ENCODE assay signal across 1 cellular context in the genomic region with DNA sequence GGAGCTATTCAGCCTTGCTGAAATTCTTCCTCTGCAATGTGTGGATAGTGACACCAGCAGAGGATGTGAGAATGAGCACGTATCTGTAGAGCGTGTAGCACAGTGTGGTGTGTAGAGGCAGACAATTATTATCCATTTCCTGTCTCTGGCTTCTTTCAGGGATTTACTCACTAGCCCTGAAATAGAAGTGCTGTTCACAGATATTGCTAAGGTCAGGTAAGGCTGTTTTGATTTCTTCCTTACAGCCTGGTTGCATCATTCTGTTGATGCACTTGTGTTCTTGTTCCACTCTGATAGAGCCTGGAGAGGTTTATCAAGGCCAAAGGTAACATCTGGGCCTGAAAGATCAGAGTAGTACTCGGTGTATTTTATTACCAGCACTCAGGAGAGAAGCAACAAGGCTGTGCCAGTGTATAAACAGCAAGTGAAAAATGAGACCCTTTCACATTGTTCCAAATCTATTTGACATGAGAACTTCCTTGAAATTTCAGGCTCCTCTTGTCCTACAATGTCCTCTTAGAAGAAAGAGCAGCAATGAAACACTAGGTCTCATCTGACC.
TF ChIP-seq lines count a peak whose summit lies in the region.

No MANE protein-coding gene starts in this region.

TF ChIP-seq in K562, 482 proteins besides CTCF, POLR2A, EP300 and RAD21 (continued from another document and continues in another):
- TF ChIP-seq, protein P1, sequence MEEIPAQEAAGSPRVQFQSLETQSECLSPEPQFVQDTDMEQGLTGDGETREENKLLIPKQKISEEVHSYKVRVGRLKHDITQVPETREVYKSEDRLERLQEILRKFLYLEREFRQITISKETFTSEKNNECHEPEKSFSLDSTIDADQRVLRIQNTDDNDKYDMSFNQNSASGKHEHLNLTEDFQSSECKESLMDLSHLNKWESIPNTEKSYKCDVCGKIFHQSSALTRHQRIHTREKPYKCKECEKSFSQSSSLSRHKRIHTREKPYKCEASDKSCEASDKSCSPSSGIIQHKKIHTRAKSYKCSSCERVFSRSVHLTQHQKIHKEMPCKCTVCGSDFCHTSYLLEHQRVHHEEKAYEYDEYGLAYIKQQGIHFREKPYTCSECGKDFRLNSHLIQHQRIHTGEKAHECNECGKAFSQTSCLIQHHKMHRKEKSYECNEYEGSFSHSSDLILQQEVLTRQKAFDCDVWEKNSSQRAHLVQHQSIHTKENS (CRISPR knock-in tag; IDR thresholded peaks at IDR 0.05), result no peak
- TF ChIP-seq PHF8 (IDR thresholded peaks at IDR 0.05; ENCODE audit: borderline replicate concordance, low read length) (no peak), ZNF76 (CRISPR knock-in tag; IDR thresholded peaks at IDR 0.05; ENCODE audit: borderline replicate concordance) (peak; percentile 66; the same call in 1 of the 2 replicates), TARDBP (IDR thresholded peaks at IDR 0.05) (peak; percentile 56; the same call in 1 of the 2 replicates), SP1 (CRISPR knock-in tag; IDR thresholded peaks at IDR 0.05) (peak; percentile 55; the same call in 1 of the 2 replicates), ADNP (tag; IDR thresholded peaks at IDR 0.05) (no peak), ZNF41 (CRISPR knock-in tag; conservative IDR thresholded peaks at IDR 0.05) (0 out of 2 replicates have a peak, but pooled peaks have one; percentile 61), MTA2 (IDR thresholded peaks at IDR 0.05; ENCODE audit: low read depth) (peak; percentile 94), HDAC3 (IDR thresholded peaks at IDR 0.05; ENCODE audit: borderline replicate concordance, partially characterized antibody) (peak; percentile 97), ZNF174 (CRISPR knock-in tag; IDR thresholded peaks at IDR 0.05) (no peak), KAT2B (IDR thresholded peaks at IDR 0.05; ENCODE audit: low read depth, low read length) (no peak), ZFX (CRISPR knock-in tag; IDR thresholded peaks at IDR 0.05) (no peak), POLR2G (IDR thresholded peaks at IDR 0.05; ENCODE audit: low read depth, low read length) (no peak), GATAD2B (IDR thresholded peaks at IDR 0.05; ENCODE audit: borderline replicate concordance) (peak; percentile 69; the same call in 1 of the 2 replicates), NFIC (IDR thresholded peaks at IDR 0.05) (peak; percentile 92), ESRRA (IDR thresholded peaks at IDR 0.05; ENCODE audit: borderline replicate concordance, low read depth) (peak; percentile 64; the same call in 1 of the 2 replicates), ZNF431 (CRISPR knock-in tag; IDR thresholded peaks at IDR 0.05) (no peak), TCF7L2 (IDR thresholded peaks at IDR 0.05; ENCODE audit: low read depth, low read length) (no peak), MYBL2 (IDR thresholded peaks at IDR 0.05; ENCODE audit: low read depth) (no peak), MYBL2 (CRISPR knock-in tag; IDR thresholded peaks at IDR 0.05; ENCODE audit: borderline replicate concordance) (no peak), SRF (CRISPR knock-in tag; IDR thresholded peaks at IDR 0.05) (no peak)
- TF ChIP-seq, protein P2, sequence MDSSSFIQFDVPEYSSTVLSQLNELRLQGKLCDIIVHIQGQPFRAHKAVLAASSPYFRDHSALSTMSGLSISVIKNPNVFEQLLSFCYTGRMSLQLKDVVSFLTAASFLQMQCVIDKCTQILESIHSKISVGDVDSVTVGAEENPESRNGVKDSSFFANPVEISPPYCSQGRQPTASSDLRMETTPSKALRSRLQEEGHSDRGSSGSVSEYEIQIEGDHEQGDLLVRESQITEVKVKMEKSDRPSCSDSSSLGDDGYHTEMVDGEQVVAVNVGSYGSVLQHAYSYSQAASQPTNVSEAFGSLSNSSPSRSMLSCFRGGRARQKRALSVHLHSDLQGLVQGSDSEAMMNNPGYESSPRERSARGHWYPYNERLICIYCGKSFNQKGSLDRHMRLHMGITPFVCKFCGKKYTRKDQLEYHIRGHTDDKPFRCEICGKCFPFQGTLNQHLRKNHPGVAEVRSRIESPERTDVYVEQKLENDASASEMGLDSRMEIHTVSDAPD (CRISPR knock-in tag; IDR thresholded peaks at IDR 0.05), result no peak
- TF ChIP-seq, protein P3, sequence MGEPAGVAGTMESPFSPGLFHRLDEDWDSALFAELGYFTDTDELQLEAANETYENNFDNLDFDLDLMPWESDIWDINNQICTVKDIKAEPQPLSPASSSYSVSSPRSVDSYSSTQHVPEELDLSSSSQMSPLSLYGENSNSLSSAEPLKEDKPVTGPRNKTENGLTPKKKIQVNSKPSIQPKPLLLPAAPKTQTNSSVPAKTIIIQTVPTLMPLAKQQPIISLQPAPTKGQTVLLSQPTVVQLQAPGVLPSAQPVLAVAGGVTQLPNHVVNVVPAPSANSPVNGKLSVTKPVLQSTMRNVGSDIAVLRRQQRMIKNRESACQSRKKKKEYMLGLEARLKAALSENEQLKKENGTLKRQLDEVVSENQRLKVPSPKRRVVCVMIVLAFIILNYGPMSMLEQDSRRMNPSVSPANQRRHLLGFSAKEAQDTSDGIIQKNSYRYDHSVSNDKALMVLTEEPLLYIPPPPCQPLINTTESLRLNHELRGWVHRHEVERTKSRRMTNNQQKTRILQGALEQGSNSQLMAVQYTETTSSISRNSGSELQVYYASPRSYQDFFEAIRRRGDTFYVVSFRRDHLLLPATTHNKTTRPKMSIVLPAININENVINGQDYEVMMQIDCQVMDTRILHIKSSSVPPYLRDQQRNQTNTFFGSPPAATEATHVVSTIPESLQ (CRISPR knock-in tag; IDR thresholded peaks at IDR 0.05), result no peak
- TF ChIP-seq, protein P4, sequence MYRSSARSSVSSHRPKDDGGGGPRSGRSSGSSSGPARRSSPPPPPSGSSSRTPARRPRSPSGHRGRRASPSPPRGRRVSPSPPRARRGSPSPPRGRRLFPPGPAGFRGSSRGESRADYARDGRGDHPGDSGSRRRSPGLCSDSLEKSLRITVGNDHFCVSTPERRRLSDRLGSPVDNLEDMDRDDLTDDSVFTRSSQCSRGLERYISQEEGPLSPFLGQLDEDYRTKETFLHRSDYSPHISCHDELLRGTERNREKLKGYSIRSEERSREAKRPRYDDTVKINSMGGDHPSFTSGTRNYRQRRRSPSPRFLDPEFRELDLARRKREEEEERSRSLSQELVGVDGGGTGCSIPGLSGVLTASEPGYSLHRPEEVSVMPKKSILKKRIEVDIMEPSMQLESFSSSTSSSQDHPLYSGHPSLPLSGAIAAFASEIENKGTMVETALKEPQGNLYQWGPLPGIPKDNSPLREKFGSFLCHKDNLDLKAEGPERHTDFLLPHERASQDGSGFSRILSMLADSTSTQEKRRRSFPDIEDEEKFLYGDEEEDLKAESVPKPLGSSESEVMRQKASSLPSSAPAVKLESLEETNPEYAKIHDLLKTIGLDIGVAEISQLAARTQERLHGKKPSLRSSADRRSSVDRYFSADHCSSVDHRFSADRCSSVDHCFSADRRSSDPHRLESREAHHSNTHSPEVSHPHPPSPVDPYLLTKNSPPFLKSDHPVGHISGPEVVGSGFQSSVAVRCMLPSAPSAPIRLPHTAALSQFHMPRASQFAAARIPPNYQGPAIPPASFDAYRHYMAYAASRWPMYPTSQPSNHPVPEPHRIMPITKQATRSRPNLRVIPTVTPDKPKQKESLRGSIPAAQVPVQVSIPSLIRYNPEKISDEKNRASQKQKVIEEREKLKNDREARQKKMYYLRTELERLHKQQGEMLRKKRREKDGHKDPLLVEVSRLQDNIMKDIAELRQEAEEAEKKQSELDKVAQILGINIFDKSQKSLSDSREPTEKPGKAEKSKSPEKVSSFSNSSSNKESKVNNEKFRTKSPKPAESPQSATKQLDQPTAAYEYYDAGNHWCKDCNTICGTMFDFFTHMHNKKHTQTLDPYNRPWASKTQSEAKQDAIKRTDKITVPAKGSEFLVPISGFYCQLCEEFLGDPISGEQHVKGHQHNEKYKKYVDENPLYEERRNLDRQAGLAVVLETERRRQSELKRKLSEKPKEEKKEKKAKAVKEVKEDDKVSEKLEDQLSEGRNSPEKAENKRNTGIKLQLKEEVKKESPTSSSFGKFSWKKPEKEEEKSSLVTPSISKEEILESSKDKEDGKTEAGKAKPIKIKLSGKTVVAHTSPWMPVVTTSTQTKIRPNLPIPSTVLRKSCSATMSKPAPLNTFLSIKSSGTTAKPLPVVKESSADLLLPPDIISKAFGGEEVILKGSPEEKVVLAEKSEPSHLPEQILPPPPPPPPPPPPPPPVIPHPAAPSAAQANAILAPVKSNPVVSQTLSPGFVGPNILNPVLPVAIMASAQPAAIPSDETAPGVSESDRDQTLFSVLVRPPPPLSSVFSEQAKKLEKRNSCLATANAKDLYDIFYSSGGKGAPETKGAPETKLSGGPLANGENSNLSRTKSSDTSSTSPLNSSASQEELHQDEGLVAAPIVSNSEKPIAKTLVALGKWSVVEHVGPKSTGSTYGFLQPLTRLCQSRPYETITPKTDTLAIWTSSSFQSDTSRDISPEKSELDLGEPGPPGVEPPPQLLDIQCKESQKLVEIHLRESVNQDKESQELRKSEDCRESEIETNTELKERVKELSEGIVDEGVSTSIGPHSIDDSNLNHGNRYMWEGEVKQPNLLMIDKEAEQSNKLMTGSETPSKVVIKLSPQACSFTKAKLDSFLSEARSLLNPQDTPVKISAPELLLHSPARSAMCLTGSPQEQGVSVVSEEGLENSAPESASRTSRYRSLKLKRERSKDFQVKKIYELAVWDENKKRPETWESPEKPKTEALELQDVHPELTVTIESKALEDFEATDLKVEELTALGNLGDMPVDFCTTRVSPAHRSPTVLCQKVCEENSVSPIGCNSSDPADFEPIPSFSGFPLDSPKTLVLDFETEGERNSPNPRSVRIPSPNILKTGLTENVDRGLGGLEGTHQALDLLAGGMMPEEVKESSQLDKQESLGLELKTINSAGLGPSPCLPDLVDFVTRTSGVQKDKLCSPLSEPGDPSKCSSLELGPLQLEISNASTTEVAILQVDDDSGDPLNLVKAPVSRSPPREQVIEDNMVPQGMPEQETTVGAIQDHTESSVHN (IDR thresholded peaks at IDR 0.05; ENCODE audit: borderline replicate concordance in 1 of 2, low read depth in 1 of 2), result peak in 1 of 2 experiments; percentile 66; a peak in 1 of 4 replicates
- TF ChIP-seq, protein P5, sequence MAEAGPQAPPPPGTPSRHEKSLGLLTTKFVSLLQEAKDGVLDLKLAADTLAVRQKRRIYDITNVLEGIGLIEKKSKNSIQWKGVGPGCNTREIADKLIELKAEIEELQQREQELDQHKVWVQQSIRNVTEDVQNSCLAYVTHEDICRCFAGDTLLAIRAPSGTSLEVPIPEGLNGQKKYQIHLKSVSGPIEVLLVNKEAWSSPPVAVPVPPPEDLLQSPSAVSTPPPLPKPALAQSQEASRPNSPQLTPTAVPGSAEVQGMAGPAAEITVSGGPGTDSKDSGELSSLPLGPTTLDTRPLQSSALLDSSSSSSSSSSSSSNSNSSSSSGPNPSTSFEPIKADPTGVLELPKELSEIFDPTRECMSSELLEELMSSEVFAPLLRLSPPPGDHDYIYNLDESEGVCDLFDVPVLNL (CRISPR knock-in tag; IDR thresholded peaks at IDR 0.05; ENCODE audit: low read depth), result no peak
- TF ChIP-seq, protein P6, sequence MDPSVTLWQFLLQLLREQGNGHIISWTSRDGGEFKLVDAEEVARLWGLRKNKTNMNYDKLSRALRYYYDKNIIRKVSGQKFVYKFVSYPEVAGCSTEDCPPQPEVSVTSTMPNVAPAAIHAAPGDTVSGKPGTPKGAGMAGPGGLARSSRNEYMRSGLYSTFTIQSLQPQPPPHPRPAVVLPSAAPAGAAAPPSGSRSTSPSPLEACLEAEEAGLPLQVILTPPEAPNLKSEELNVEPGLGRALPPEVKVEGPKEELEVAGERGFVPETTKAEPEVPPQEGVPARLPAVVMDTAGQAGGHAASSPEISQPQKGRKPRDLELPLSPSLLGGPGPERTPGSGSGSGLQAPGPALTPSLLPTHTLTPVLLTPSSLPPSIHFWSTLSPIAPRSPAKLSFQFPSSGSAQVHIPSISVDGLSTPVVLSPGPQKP (CRISPR knock-in tag; IDR thresholded peaks at IDR 0.05), result no peak
- TF ChIP-seq, protein P7, sequence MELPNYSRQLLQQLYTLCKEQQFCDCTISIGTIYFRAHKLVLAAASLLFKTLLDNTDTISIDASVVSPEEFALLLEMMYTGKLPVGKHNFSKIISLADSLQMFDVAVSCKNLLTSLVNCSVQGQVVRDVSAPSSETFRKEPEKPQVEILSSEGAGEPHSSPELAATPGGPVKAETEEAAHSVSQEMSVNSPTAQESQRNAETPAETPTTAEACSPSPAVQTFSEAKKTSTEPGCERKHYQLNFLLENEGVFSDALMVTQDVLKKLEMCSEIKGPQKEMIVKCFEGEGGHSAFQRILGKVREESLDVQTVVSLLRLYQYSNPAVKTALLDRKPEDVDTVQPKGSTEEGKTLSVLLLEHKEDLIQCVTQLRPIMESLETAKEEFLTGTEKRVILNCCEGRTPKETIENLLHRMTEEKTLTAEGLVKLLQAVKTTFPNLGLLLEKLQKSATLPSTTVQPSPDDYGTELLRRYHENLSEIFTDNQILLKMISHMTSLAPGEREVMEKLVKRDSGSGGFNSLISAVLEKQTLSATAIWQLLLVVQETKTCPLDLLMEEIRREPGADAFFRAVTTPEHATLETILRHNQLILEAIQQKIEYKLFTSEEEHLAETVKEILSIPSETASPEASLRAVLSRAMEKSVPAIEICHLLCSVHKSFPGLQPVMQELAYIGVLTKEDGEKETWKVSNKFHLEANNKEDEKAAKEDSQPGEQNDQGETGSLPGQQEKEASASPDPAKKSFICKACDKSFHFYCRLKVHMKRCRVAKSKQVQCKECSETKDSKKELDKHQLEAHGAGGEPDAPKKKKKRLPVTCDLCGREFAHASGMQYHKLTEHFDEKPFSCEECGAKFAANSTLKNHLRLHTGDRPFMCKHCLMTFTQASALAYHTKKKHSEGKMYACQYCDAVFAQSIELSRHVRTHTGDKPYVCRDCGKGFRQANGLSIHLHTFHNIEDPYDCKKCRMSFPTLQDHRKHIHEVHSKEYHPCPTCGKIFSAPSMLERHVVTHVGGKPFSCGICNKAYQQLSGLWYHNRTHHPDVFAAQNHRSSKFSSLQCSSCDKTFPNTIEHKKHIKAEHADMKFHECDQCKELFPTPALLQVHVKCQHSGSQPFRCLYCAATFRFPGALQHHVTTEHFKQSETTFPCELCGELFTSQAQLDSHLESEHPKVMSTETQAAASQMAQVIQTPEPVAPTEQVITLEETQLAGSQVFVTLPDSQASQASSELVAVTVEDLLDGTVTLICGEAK (IDR thresholded peaks at IDR 0.05), result peak; percentile 30; the same call in 1 of the 2 replicates
- TF ChIP-seq, protein P7 (CRISPR knock-in tag; IDR thresholded peaks at IDR 0.05), result no peak
